ENCODE assay signal across 8 cellular contexts in the genomic region with DNA sequence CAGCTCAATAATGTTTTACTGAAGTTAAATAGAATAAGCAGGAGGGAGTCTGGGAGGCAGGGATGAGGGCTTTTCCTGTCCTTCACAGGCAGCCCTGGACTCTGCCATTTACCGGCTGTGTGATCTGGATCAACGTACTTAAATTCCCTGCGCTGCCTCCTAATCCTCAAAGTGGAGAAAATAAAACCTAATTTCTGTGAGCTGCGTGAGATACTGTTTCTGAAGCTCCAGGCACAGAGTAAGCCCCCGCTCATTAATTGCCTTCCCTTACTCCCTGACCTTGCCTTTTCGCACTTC. TPM values are rescaled to one million over a fixed set of nuclear protein-coding genes. Genes with fewer than 3 reads are reported as not detected.
DNase-seq lines count a peak whose midpoint lies in the region; ATAC-seq and TF ChIP-seq lines count a peak whose summit lies in the region.

No MANE protein-coding gene starts in this region.

- DNase-seq in heart right ventricle (no peak), left ventricle myocardium superior (no peak), cardiac fibroblast (ENCODE audit: low read depth in 2 of 2) (no peak), vagina (ENCODE audit: extremely low spot score in 2 of 2) (no peak), NCI-H2227 treated with DMSO at 0.1 percent for 48 hours (lab: John Stamatoyannopoulos, UW) (no peak)

- WGBS in heart right ventricle, 2 donors: 14 to 15% methylated on average over 6 of the region's 6 CpGs

- H3K36me3 ChIP-seq in heart right ventricle (no peaks in the 10 kb centered on the region), mucosa of rectum (ENCODE audit: control insufficient read depth in 2 of 2, insufficient read depth in 2 of 2, low read length in 2 of 2) (no peaks in the 10 kb centered on the region), vagina (no peaks in the 10 kb centered on the region)

- H3K9me3 ChIP-seq in heart right ventricle (no peaks in the 10 kb centered on the region), mucosa of rectum (ENCODE audit: control insufficient read depth in 2 of 2, low read length in 2 of 2) (no peaks in the 10 kb centered on the region), vagina (no peaks in the 10 kb centered on the region)

- TF ChIP-seq POLR2A in vagina (IDR thresholded peaks at IDR 0.05): no peak

- peak overlapping the region in 1 of 2 donors; percentile 83 for H3K9ac ChIP-seq in mucosa of rectum (ENCODE audit: low read depth in 1 of 2, low read length in 2 of 2)

- H3K27me3 ChIP-seq in heart right ventricle (no peaks in the 10 kb centered on the region), mucosa of rectum (ENCODE audit: control insufficient read depth in 2 of 2, insufficient read depth in 2 of 2, low read length in 2 of 2) (no peaks in the 10 kb centered on the region), vagina (no peaks in the 10 kb centered on the region)

- H3K4me1 ChIP-seq in heart right ventricle: peaks cover 0 to 44% (median 24%) of the 10 kb centered on the region in 9 donors
- H3K4me1 ChIP-seq in mucosa of rectum (ENCODE audit: control insufficient read depth in 2 of 2, insufficient read depth in 2 of 2, low read length in 2 of 2): peaks cover 12 to 20% of the 10 kb centered on the region in 2 donors
- H3K4me1 ChIP-seq in vagina: peaks cover 29% of the 10 kb centered on the region

- H3K4me3 ChIP-seq in heart right ventricle: peak overlapping the region; percentile 62 to 99 (median 90)
- H3K4me3 ChIP-seq in cardiac fibroblast (replicated peaks in 1 of 2; ENCODE audit: low read depth in 2 of 2, low read length in 2 of 2): peak overlapping the region; percentile 92 to 97
- H3K4me3 ChIP-seq in mucosa of rectum (ENCODE audit: low read length in 2 of 2): peak overlapping the region; percentile 62 to 83
- peak overlapping the region; percentile 68 to 92 for H3K4me3 ChIP-seq in vagina

- H3K27ac ChIP-seq in heart right ventricle: peak overlapping the region in 8 of 10 donors; percentile 10 to 86 (median 78)
- H3K27ac ChIP-seq in mucosa of rectum (ENCODE audit: low read depth in 2 of 2, low read length in 2 of 2): no peak overlapping the region
- peak overlapping the region; percentile 60 for H3K27ac ChIP-seq in vagina

- intact Hi-C loops in heart right ventricle (cut with DNase I): no loop called here
- intact Hi-C loops in left ventricle myocardium superior (cut with micrococcal nuclease): no loop called here
- intact Hi-C loops in vagina (cut with DNase I): no loop called here

- no peak for ATAC-seq in heart right ventricle
- ATAC-seq in left ventricle myocardium superior: no peak
- ATAC-seq in HG03521 (IDR thresholded peaks at IDR 0.05; ENCODE audit: unreplicated experiment): no peak
- no peak for ATAC-seq in GM19397 (IDR thresholded peaks at IDR 0.05; ENCODE audit: unreplicated experiment)

- TF ChIP-seq CTCF in heart right ventricle (IDR thresholded peaks at IDR 0.05) (no peak), cardiac fibroblast (IDR thresholded peaks at IDR 0.05; ENCODE audit: low read depth, low read length) (no peak), vagina (IDR thresholded peaks at IDR 0.05) (no peak)

RNA-seq across cellular contexts. Expression of gene PDIA5, which starts 0.3 kb away (rescaled TPM):
- total RNA-seq in heart right ventricle (10 to 100 TPM in 1 of 10 donors, 1 to 10 TPM in 9; 4.2 to 14.6 (median 6.3) TPM), left ventricle myocardium superior (4.8 TPM), vagina (18.9 TPM)
- polyA plus RNA-seq in heart right ventricle: 1 to 10 TPM; 5.7 to 8.1 TPM

RNA-seq across cellular contexts. Expression of gene SEMA5B, which starts 39.0 kb away (rescaled TPM):
- 10 to 100 TPM in 4 of 10 donors, 1 to 10 TPM in 6; 1.3 to 12.7 (median 7.4) TPM for total RNA-seq in heart right ventricle
- polyA plus RNA-seq in heart right ventricle: 10 to 100 TPM in 1 of 2 donors, 1 to 10 TPM in 1; 4.2 to 10.3 TPM
- total RNA-seq in left ventricle myocardium superior: 4.2 TPM
- 0.25 TPM for total RNA-seq in vagina

Comparison
In these comparisons a context has a peak if more than half of its experiments do, and no peak if none do; other contexts are left out.
1. H3K27ac ChIP-seq: peak in heart right ventricle (8 of 10) and vagina (single experiment); none in mucosa of rectum (0 of 2).
2. Peak in every context shown above with its lines, with median percentiles within 50 percentile points of each other: H3K4me3 ChIP-seq.